8 cellular contexts compared by ENCODE assay signal in genomic region chr3:44509393-44509921, GRCh38. TPM values are rescaled to one million over a fixed set of nuclear protein-coding genes. Genes with fewer than 3 reads are reported as not detected.
A peak's percentile ranks its signal among the peaks of the same experiment; 100 is the strongest.
DNase-seq lines count a peak whose midpoint lies in the region; ATAC-seq and TF ChIP-seq lines count a peak whose summit lies in the region.

No MANE protein-coding gene starts in this region.

- ATAC-seq in activated CD4-positive, CD25-positive, alpha-beta regulatory T cell treated with anti-CD3 and anti-CD28 coated beads, Interleukin-2, amount 50 U/mL, for 24 hours = no peak

- peak overlapping the region; percentile 91 for H2AFZ ChIP-seq in neuron (ENCODE audit: low read depth, low read length)

- no peaks in the 10 kb centered on the region for H3K27me3 ChIP-seq in esophagus muscularis mucosa
- no peaks in the 10 kb centered on the region for H3K27me3 ChIP-seq in neuron (ENCODE audit: insufficient read depth, low read length)

- peak overlapping the region; percentile 72 to 93 (median 82) for H3K4me3 ChIP-seq in esophagus muscularis mucosa
- peak overlapping the region; percentile 68 for H3K4me3 ChIP-seq in neuron (ENCODE audit: low read length)

- CTCF ChIA-PET in activated naive CD4-positive, alpha-beta T cell treated with anti-CD3 and anti-CD28 coated beads, Interleukin-2, amount 10 ng/mL, durations not matched to agents 7 days and 5 days (lab: Charles Lee) = no interaction called here

- peak overlapping the region; percentile 93 for H3K27ac Mint-ChIP-seq in activated naive CD4-positive, alpha-beta T cell treated with anti-CD3 and anti-CD28 coated beads, Interleukin-2, amount 10 ng/mL, durations not matched to agents 7 days and 5 days

- H3K36me3 ChIP-seq in esophagus muscularis mucosa (peaks cover 0 to 6% (median 3%) of the 10 kb centered on the region in 4 donors), neuron (ENCODE audit: insufficient read depth, low read length) (no peaks in the 10 kb centered on the region)

- H3K27me3 Mint-ChIP-seq in activated naive CD4-positive, alpha-beta T cell treated with anti-CD3 and anti-CD28 coated beads, Interleukin-2, amount 10 ng/mL, durations not matched to agents 7 days and 5 days = no peaks in the 10 kb centered on the region

- intact Hi-C loops in esophagus muscularis mucosa (cut with DNase I) = no loop called here

- H3K9me3 Mint-ChIP-seq in activated naive CD4-positive, alpha-beta T cell treated with anti-CD3 and anti-CD28 coated beads, Interleukin-2, amount 10 ng/mL, durations not matched to agents 7 days and 5 days = peaks cover 16% of the 10 kb centered on the region

- H3K9me3 ChIP-seq in esophagus muscularis mucosa (no peaks in the 10 kb centered on the region), neuron (ENCODE audit: low read length) (peaks cover 6% of the 10 kb centered on the region)

- peaks cover 26% of the 10 kb centered on the region for H3K36me3 Mint-ChIP-seq in activated naive CD4-positive, alpha-beta T cell treated with anti-CD3 and anti-CD28 coated beads, Interleukin-2, amount 10 ng/mL, durations not matched to agents 7 days and 5 days

- DNase-seq in activated naive CD4-positive, alpha-beta T cell treated with anti-CD3 and anti-CD28 coated beads, Interleukin-2, amount 10 ng/mL, durations not matched to agents 7 days and 5 days = no peak
- no peak for DNase-seq in activated naive CD4-positive, alpha-beta T cell (lab: John Stamatoyannopoulos, UW)
- DNase-seq in SK-MEL-5 (ENCODE audit: low read depth, low spot score) = peak; percentile 23
- no peak for DNase-seq in esophagus muscularis mucosa (ENCODE audit: extremely low spot score)
- DNase-seq in substantia nigra (lab: John Stamatoyannopoulos, UW) = no peak
- no peak for DNase-seq in dedifferentiated amniotic fluid mesenchymal stem cell (ENCODE audit: extremely low spot score)

- H3K4me1 ChIP-seq in esophagus muscularis mucosa = peaks cover 14 to 46% (median 36%) of the 10 kb centered on the region in 4 donors
- H3K4me1 ChIP-seq in neuron (ENCODE audit: insufficient read depth, low read length) = peaks cover 11% of the 10 kb centered on the region

- TF ChIP-seq POLR2A in esophagus muscularis mucosa (IDR thresholded peaks at IDR 0.05; ENCODE audit: low read depth) = no peak

- no peak for TF ChIP-seq CTCF in esophagus muscularis mucosa (IDR thresholded peaks at IDR 0.05)

- H3K4me1 Mint-ChIP-seq in activated naive CD4-positive, alpha-beta T cell treated with anti-CD3 and anti-CD28 coated beads, Interleukin-2, amount 10 ng/mL, durations not matched to agents 7 days and 5 days = peaks cover 39% of the 10 kb centered on the region

- H3K27ac ChIP-seq in esophagus muscularis mucosa (replicated peaks in 1 of 4) (peak overlapping the region; percentile 86 to 95 (median 90)), substantia nigra (ENCODE audit: low read depth, low read length, poor library complexity, severe bottlenecking) (no peak overlapping the region)

- peak overlapping the region; percentile 95 for H3K4me3 Mint-ChIP-seq in activated naive CD4-positive, alpha-beta T cell treated with anti-CD3 and anti-CD28 coated beads, Interleukin-2, amount 10 ng/mL, durations not matched to agents 7 days and 5 days

- in situ Hi-C loops in SK-MEL-5 (cut with HindIII; ENCODE audit: low pct_unique_long_range_greater_than_20kb, low sequenced_read_pairs) = no loop called here

- no peak for TF ChIP-seq EP300 in esophagus muscularis mucosa (IDR thresholded peaks at IDR 0.05)

- WGBS in esophagus muscularis mucosa = 63% methylated on average over 2 of the region's 2 CpGs

RNA-seq across cellular contexts. Expression of gene ZNF445, which starts 32.0 kb away (rescaled TPM):
- total RNA-seq in SK-MEL-5 (2014; rRNA removed; shearing (Covaris generic)) = 3.2 and 4.5 TPM in 2 replicates
- polyA plus RNA-seq in SK-MEL-5 (2015; cell fraction: cytosol; rRNA removed) = 4.3 and 5.2 TPM in 2 replicates
- polyA plus RNA-seq in SK-MEL-5 (2015; cell fraction: nucleus; rRNA removed) = 10.0 and 11.9 TPM in 2 replicates
- total RNA-seq in esophagus muscularis mucosa = 10 to 100 TPM in 2 of 4 donors, 1 to 10 TPM in 2; 6.5 to 11.9 (median 10.1) TPM

RNA-seq across cellular contexts. Expression of gene ZKSCAN7, which starts 45.5 kb away (rescaled TPM):
- total RNA-seq in SK-MEL-5 (2014; rRNA removed; shearing (Covaris generic)) = 1.1 and 2.1 TPM in 2 replicates
- polyA plus RNA-seq in SK-MEL-5 (2015; cell fraction: cytosol; rRNA removed) = 1.0 and 1.4 TPM in 2 replicates
- polyA plus RNA-seq in SK-MEL-5 (2015; cell fraction: nucleus; rRNA removed) = 5.0 and 5.3 TPM in 2 replicates
- total RNA-seq in esophagus muscularis mucosa = 1 to 10 TPM; 1.8 to 6.6 (median 3.9) TPM
